22 cellular contexts compared by ENCODE assay signal in genomic region chr2:84451579-84451978, GRCh38. TPM values are rescaled to one million over a fixed set of nuclear protein-coding genes. Genes with fewer than 3 reads are reported as not detected.
DNase-seq lines count a peak whose midpoint lies in the region; ATAC-seq lines count a peak whose summit lies in the region.
"Had no signal": no experiment of that assay in that cellular context is flagged by ENCODE, and none has a peak within 500 bp of the region (broad histone marks: within the 10 kb centered on the region; RNA-seq: fewer than 3 reads in every experiment).

No MANE protein-coding gene starts in this region.

- peak overlapping the region; percentile 37 for H3K27ac Mint-ChIP-seq in activated T-helper 17 cell treated with anti-CD3 and anti-CD28 coated beads, Interleukin-2, amount 50 U/mL, for 72 hours
- H3K27ac Mint-ChIP-seq: GM23338 had no signal

- H3K4me3 Mint-ChIP-seq in activated T-helper 17 cell treated with anti-CD3 and anti-CD28 coated beads, Interleukin-2, amount 50 U/mL, for 72 hours: no peak overlapping the region
- H3K4me3 Mint-ChIP-seq: GM23338 had no signal

- peaks cover 37% of the 10 kb centered on the region; the same call in 1 of the 2 replicates for H3K36me3 ChIP-seq in BLaER1
- H3K36me3 ChIP-seq in Karpas-422 (ENCODE audit: insufficient read depth, low read length): peaks cover 6% of the 10 kb centered on the region; the same call in 1 of the 2 replicates

- no peak overlapping the region for H2AFZ ChIP-seq in Karpas-422 (ENCODE audit: low read length)
- H2AFZ ChIP-seq: GM23338 had no signal

- no peak for ATAC-seq in activated T-helper 17 cell treated with anti-CD3 and anti-CD28 coated beads, Interleukin-2, amount 50 U/mL, for 72 hours (replicated peaks)
- peak; percentile 23 for ATAC-seq in left colon
- ATAC-seq: GM23338 had no signal

- no peak overlapping the region for H3K9ac ChIP-seq in BLaER1
- peak overlapping the region; percentile 18; the same call in 1 of the 2 replicates for H3K9ac ChIP-seq in Karpas-422 (ENCODE audit: low read length)
- H3K9ac ChIP-seq: BLaER1 treated with 17β-estradiol and CSF1 and Interleukin-3, amounts not matched to agents 10 nM and 100 nM; SK-N-SH had no signal

- H3K4me3 ChIP-seq in BLaER1: no peak overlapping the region
- H3K4me3 ChIP-seq in Karpas-422 (ENCODE audit: low read length): peak overlapping the region; percentile 21
- H3K4me3 ChIP-seq: BLaER1 treated with 17β-estradiol and CSF1 and Interleukin-3, amounts not matched to agents 10 nM and 100 nM; GM23338 had no signal

- intact Hi-C loops in left colon (cut with DNase I, micrococcal nuclease): no loop called here

- H3K27me3 ChIP-seq in BLaER1 (no peaks in the 10 kb centered on the region), Karpas-422 (ENCODE audit: low read length) (no peaks in the 10 kb centered on the region)
- H3K27me3 ChIP-seq: BLaER1 treated with 17β-estradiol and CSF1 and Interleukin-3, amounts not matched to agents 10 nM and 100 nM had no signal

- H3K9me2 ChIP-seq in Karpas-422 (replicated peaks; ENCODE audit: insufficient read depth, low read length): no peaks in the 10 kb centered on the region
- H3K9me2 ChIP-seq: SK-N-SH had no signal

- no peak overlapping the region for H3K27ac ChIP-seq in BLaER1
- H3K27ac ChIP-seq in Karpas-422 (ENCODE audit: low read length): peak overlapping the region; percentile 32
- H3K27ac ChIP-seq: BLaER1 treated with 17β-estradiol and CSF1 and Interleukin-3, amounts not matched to agents 10 nM and 100 nM; RWPE1 had no signal

- peaks cover 15% of the 10 kb centered on the region for H3K4me1 Mint-ChIP-seq in activated T-helper 17 cell treated with anti-CD3 and anti-CD28 coated beads, Interleukin-2, amount 50 U/mL, for 72 hours
- H3K4me1 Mint-ChIP-seq: GM23338 had no signal

- no peaks in the 10 kb centered on the region for H3K27me3 Mint-ChIP-seq in activated T-helper 17 cell treated with anti-CD3 and anti-CD28 coated beads, Interleukin-2, amount 50 U/mL, for 72 hours
- H3K27me3 Mint-ChIP-seq: CD4-positive, alpha-beta memory T cell had no signal

- H3K9me3 ChIP-seq in BLaER1 (no peaks in the 10 kb centered on the region), Karpas-422 (ENCODE audit: low read length) (no peaks in the 10 kb centered on the region)
- H3K9me3 ChIP-seq: BLaER1 treated with 17β-estradiol and CSF1 and Interleukin-3, amounts not matched to agents 10 nM and 100 nM; Caco-2; SK-N-SH had no signal

- H3K79me2 ChIP-seq in Karpas-422 (ENCODE audit: low read length): peaks cover 90% of the 10 kb centered on the region

- H3K4me1 ChIP-seq in BLaER1 (peaks cover 13% of the 10 kb centered on the region), Karpas-422 (ENCODE audit: low read length) (peaks cover 27% of the 10 kb centered on the region)

- DNase-seq in Karpas-422 (no peak), left colon (no peak), KBM-7 (no peak), HPDE6-E6E7 (ENCODE audit: extremely low spot score) (no peak)
- no peak for DNase-seq in activated CD4-positive, alpha-beta T cell treated with anti-CD3 and anti-CD28 coated beads for 48 hours
- DNase-seq: Caco-2; CD4-positive, alpha-beta memory T cell; DND-41; HCEC 1CT; MM.1S; NCI-H1048; NCI-H1417 treated with DMSO at 0.1 percent for 48 hours; NCI-H187; NCI-H2107; NCI-H526 treated with DMSO at 0.1 percent for 48 hours; SHP77 treated with DMSO at 0.1 percent for 48 hours; SK-N-SH had no signal

- H4K20me1 ChIP-seq in BLaER1 (peaks cover 54% of the 10 kb centered on the region), Karpas-422 (ENCODE audit: insufficient read depth, low read depth, low read length) (no peaks in the 10 kb centered on the region)

- H3K9me3 Mint-ChIP-seq in activated T-helper 17 cell treated with anti-CD3 and anti-CD28 coated beads, Interleukin-2, amount 50 U/mL, for 72 hours: no peaks in the 10 kb centered on the region
- H3K9me3 Mint-ChIP-seq: CD4-positive, alpha-beta memory T cell; GM23338 had no signal

- in situ Hi-C loops in KBM-7 (cut with MboI; ENCODE audit: low pct_unique_long_range_greater_than_20kb, low sequenced_read_pairs): no loop called here

- H3K36me3 Mint-ChIP-seq in activated T-helper 17 cell treated with anti-CD3 and anti-CD28 coated beads, Interleukin-2, amount 50 U/mL, for 72 hours (ENCODE audit: low read depth): peaks cover 43% of the 10 kb centered on the region

- H3K4me2 ChIP-seq in BLaER1 (0 out of 2 replicates have a peak overlapping the region, but pooled peaks have one; percentile 35), Karpas-422 (ENCODE audit: low read depth, low read length, poor library complexity, severe bottlenecking) (peak overlapping the region; percentile 50)
- H3K4me2 ChIP-seq: GM23338, SK-N-SH had no signal

RNA-seq across cellular contexts. Expression of gene SUCLG1, which starts 7.5 kb away (rescaled TPM):
- total RNA-seq in Karpas-422 (2014; rRNA removed; shearing (Covaris generic); ENCODE audit: low replicate concordance): 112 and 148 TPM in 2 replicates
- 10 to 100 TPM; 43.4 to 80.0 TPM for total RNA-seq in activated T-helper 17 cell treated with anti-CD3 and anti-CD28 coated beads, Interleukin-2, amount 50 U/mL, for 72 hours
- 100 to 1,000 TPM; 201 to 234 TPM for total RNA-seq in left colon
